ENCODE assay signal across 8 cellular contexts in genomic region chr1:93878889-93879586, GRCh38.
DNase-seq lines count a peak whose midpoint lies in the region; ATAC-seq and TF ChIP-seq lines count a peak whose summit lies in the region.

A gene with protein sequence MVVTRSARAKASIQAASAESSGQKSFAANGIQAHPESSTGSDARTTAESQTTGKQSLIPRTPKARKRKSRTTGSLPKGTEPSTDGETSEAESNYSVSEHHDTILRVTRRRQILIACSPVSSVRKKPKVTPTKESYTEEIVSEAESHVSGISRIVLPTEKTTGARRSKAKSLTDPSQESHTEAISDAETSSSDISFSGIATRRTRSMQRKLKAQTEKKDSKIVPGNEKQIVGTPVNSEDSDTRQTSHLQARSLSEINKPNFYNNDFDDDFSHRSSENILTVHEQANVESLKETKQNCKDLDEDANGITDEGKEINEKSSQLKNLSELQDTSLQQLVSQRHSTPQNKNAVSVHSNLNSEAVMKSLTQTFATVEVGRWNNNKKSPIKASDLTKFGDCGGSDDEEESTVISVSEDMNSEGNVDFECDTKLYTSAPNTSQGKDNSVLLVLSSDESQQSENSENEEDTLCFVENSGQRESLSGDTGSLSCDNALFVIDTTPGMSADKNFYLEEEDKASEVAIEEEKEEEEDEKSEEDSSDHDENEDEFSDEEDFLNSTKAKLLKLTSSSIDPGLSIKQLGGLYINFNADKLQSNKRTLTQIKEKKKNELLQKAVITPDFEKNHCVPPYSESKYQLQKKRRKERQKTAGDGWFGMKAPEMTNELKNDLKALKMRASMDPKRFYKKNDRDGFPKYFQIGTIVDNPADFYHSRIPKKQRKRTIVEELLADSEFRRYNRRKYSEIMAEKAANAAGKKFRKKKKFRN (minus strand): TSS chr1:93879206. CDS start chr1:93879148, 58 bp downstream.

- DNase-seq in Ammon's horn (ENCODE audit: low spot score) = peak; percentile 92
- DNase-seq in NCI-H510A treated with DMSO at 0.1 percent for 48 hours (lab: John Stamatoyannopoulos, UW) = peak; percentile 97
- DNase-seq in activated CD4-positive, alpha-beta T cell treated with anti-CD3 and anti-CD28 coated beads for 4 hours = peak; percentile 83 to 86
- DNase-seq in kidney tubule cell (ENCODE audit: low spot score) = peak; percentile 92
- DNase-seq in stimulated activated CD4-positive, alpha-beta T cell treated with anti-CD3 and anti-CD28 coated beads, Interleukin-1b, Interleukin-23, amount 100 ng/mL, for 24 hours (ENCODE audit: low read depth in 4 of 4, low spot score in 1 of 4) = peak; percentile 80 to 88 (median 83)

- peak; percentile 97 for TF ChIP-seq POLR2A in GM19193 (IDR thresholded peaks at IDR 0.05; ENCODE audit: extremely low read depth, insufficient read depth, insufficient read length)

- peak within 1 kb of the TSS; percentile 94 for H3K27ac ChIP-seq in cingulate gyrus (ENCODE audit: low read depth, low read length)

- ATAC-seq in HG03439 (IDR thresholded peaks at IDR 0.05; ENCODE audit: unreplicated experiment) = peak; percentile 88

Comparison
In these comparisons a context has a peak if more than half of its experiments do, and no peak if none do; other contexts are left out.
1. Peak in every context shown above with its lines: DNase-seq, ATAC-seq and H3K27ac ChIP-seq.